ENCODE assay signal across 22 cellular contexts in genomic region chr4:36173923-36174322, GRCh38.
"Had no signal": no experiment of that assay in that cellular context is flagged by ENCODE, and none has a peak within 500 bp of the region (broad histone marks: within the 10 kb centered on the region; RNA-seq: fewer than 3 reads in every experiment).

No MANE protein-coding gene starts in this region.

- ATAC-seq: foreskin keratinocyte; psoas muscle; right lobe of liver; stimulated activated naive B cell treated with anti-CD40 and anti-IgM and Interleukin-4, amounts not matched to agents 10 μg/mL and 1 μg/mL and 100 μg/mL, for 72 hours had no signal

- H3K9me3 Mint-ChIP-seq: dendritic cell treated with granulocyte-macrophage colony-stimulating factor and Interleukin-4, amounts not matched to agents 40 ng/mL and 50 ng/mL, for 4 days; endodermal cell; nephron; stimulated activated naive B cell treated with anti-CD40 and anti-IgM and Interleukin-4, amounts not matched to agents 10 μg/mL and 1 μg/mL and 100 μg/mL, for 72 hours; type B pancreatic cell had no signal

- H3K4me3 Mint-ChIP-seq: dendritic cell treated with granulocyte-macrophage colony-stimulating factor and Interleukin-4, amounts not matched to agents 40 ng/mL and 50 ng/mL, for 4 days; endodermal cell; nephron; stimulated activated naive B cell treated with anti-CD40 and anti-IgM and Interleukin-4, amounts not matched to agents 10 μg/mL and 1 μg/mL and 100 μg/mL, for 72 hours; type B pancreatic cell had no signal

- H3K27me3 ChIP-seq: foreskin keratinocyte, hepatocyte, neutrophil, right lobe of liver, spleen, thyroid gland had no signal

- DNase-seq: endodermal cell; erythroblast; foreskin keratinocyte; head of caudate nucleus; kidney glomerular epithelial cell; psoas muscle; retina; right lobe of liver; spleen; stimulated activated CD4-positive, alpha-beta T cell treated with anti-CD3 and anti-CD28 coated beads, Interleukin-15, amount 100 ng/mL, for 24 hours; stimulated activated CD4-positive, alpha-beta T cell treated with anti-CD3 and anti-CD28 coated beads, Interleukin-1b, Interleukin-23, amount 100 ng/mL, for 48 hours; stimulated activated CD4-positive, alpha-beta T cell treated with anti-CD3 and anti-CD28 coated beads, Interleukin-4, amount 100 ng/mL, for 24 hours; stimulated activated naive B cell treated with anti-CD40 and anti-IgM and Interleukin-4, amounts not matched to agents 10 μg/mL and 1 μg/mL and 100 μg/mL, for 72 hours; thyroid gland had no signal

- H3K4me3 ChIP-seq: hepatocyte, psoas muscle, right lobe of liver, spleen, thyroid gland had no signal

- H3K79me2 ChIP-seq: hepatocyte had no signal

- H3K36me3 ChIP-seq: thyroid gland had no signal

- H3K4me1 Mint-ChIP-seq: endodermal cell; nephron; stimulated activated naive B cell treated with anti-CD40 and anti-IgM and Interleukin-4, amounts not matched to agents 10 μg/mL and 1 μg/mL and 100 μg/mL, for 72 hours had no signal

- H3K9me3 ChIP-seq: neutrophil, psoas muscle, right lobe of liver, spleen, thyroid gland had no signal

- H3K27ac ChIP-seq: foreskin keratinocyte, hepatocyte, neutrophil, psoas muscle, right lobe of liver, spleen, thyroid gland had no signal

- H3K27me3 Mint-ChIP-seq: dendritic cell treated with granulocyte-macrophage colony-stimulating factor and Interleukin-4, amounts not matched to agents 40 ng/mL and 50 ng/mL, for 4 days; stimulated activated naive B cell treated with anti-CD40 and anti-IgM and Interleukin-4, amounts not matched to agents 10 μg/mL and 1 μg/mL and 100 μg/mL, for 72 hours; type B pancreatic cell had no signal

- H3K4me2 ChIP-seq: hepatocyte had no signal

- H2AFZ ChIP-seq: hepatocyte had no signal

- FAIRE-seq: endothelial cell of umbilical vein, islet of Langerhans, urothelium cell line had no signal

- H3K27ac Mint-ChIP-seq: dendritic cell treated with granulocyte-macrophage colony-stimulating factor and Interleukin-4, amounts not matched to agents 40 ng/mL and 50 ng/mL, for 4 days; endodermal cell; nephron; stimulated activated naive B cell treated with anti-CD40 and anti-IgM and Interleukin-4, amounts not matched to agents 10 μg/mL and 1 μg/mL and 100 μg/mL, for 72 hours; type B pancreatic cell had no signal

- H3K4me1 ChIP-seq: psoas muscle, right lobe of liver, spleen had no signal
